8 cellular contexts compared by ENCODE assay signal in genomic region chr17:21376835-21377690, GRCh38. TPM values are rescaled to one million over a fixed set of nuclear protein-coding genes. Genes with fewer than 3 reads are reported as not detected.
DNase-seq lines count a peak whose midpoint lies in the region; ATAC-seq and TF ChIP-seq lines count a peak whose summit lies in the region.

No MANE protein-coding gene starts in this region.

- H3K36me3 ChIP-seq in effector memory CD4-positive, alpha-beta T cell (ENCODE audit: control insufficient read depth, insufficient read depth, low read length): no peaks in the 10 kb centered on the region

- H3K4me1 Mint-ChIP-seq in stimulated activated naive CD8-positive, alpha-beta T cell treated with anti-CD3 and anti-CD28 coated beads, Interleukin-15, Interleukin-2, amounts not matched to agents 100 ng/mL and 50 ng/mL, for 24 hours (ENCODE audit: low read depth): peaks cover 2% of the 10 kb centered on the region
- H3K4me1 Mint-ChIP-seq in mesothelial cell of epicardium: peaks cover 13% of the 10 kb centered on the region
- peaks cover 2% of the 10 kb centered on the region for H3K4me1 Mint-ChIP-seq in activated CD4-positive, alpha-beta T cell treated with anti-CD3 and anti-CD28 coated beads, Interleukin-2, amount 10 ng/mL, durations not matched to agents 7 days and 5 days

- H3K27me3 Mint-ChIP-seq in stimulated activated naive CD8-positive, alpha-beta T cell treated with anti-CD3 and anti-CD28 coated beads, Interleukin-15, Interleukin-2, amounts not matched to agents 100 ng/mL and 50 ng/mL, for 24 hours: peaks cover 14% of the 10 kb centered on the region
- peaks cover 81% of the 10 kb centered on the region for H3K27me3 Mint-ChIP-seq in mesothelial cell of epicardium (ENCODE audit: low read depth)
- H3K27me3 Mint-ChIP-seq in activated CD4-positive, alpha-beta T cell treated with anti-CD3 and anti-CD28 coated beads, Interleukin-2, amount 10 ng/mL, durations not matched to agents 7 days and 5 days: peaks cover 27% of the 10 kb centered on the region

- POLR2A ChIA-PET in activated CD4-positive, alpha-beta T cell treated with anti-CD3 and anti-CD28 coated beads, Interleukin-2, amount 10 ng/mL, durations not matched to agents 7 days and 5 days (lab: Charles Lee): no interaction called here

- H3K4me3 Mint-ChIP-seq in stimulated activated naive CD8-positive, alpha-beta T cell treated with anti-CD3 and anti-CD28 coated beads, Interleukin-15, Interleukin-2, amounts not matched to agents 100 ng/mL and 50 ng/mL, for 24 hours: peak overlapping the region; percentile 39
- H3K4me3 Mint-ChIP-seq in mesothelial cell of epicardium: peak overlapping the region; percentile 61
- H3K4me3 Mint-ChIP-seq in activated CD4-positive, alpha-beta T cell treated with anti-CD3 and anti-CD28 coated beads, Interleukin-2, amount 10 ng/mL, durations not matched to agents 7 days and 5 days: no peak overlapping the region

- no peak for DNase-seq in stimulated activated naive CD8-positive, alpha-beta T cell treated with anti-CD3 and anti-CD28 coated beads, Interleukin-15, Interleukin-2, amounts not matched to agents 100 U/mL and 50 U/mL, for 24 hours
- DNase-seq in effector memory CD4-positive, alpha-beta T cell: no peak
- DNase-seq in mesothelial cell of epicardium (ENCODE audit: low spot score in 2 of 2, unreplicated experiment in 2 of 2): peak in 1 of 2 experiments; percentile 49
- no peak for DNase-seq in activated CD4-positive, alpha-beta T cell treated with anti-CD3 and anti-CD28 coated beads, Interleukin-2, amount 10 ng/mL, durations not matched to agents 7 days and 5 days
- no peak for DNase-seq in GM19238 (ENCODE audit: insufficient read length, low spot score)

- H3K27ac ChIP-seq in effector memory CD4-positive, alpha-beta T cell (ENCODE audit: insufficient read depth, low read length, poor library complexity, severe bottlenecking): no peak overlapping the region

- no peak overlapping the region for H3K27ac Mint-ChIP-seq in stimulated activated naive CD8-positive, alpha-beta T cell treated with anti-CD3 and anti-CD28 coated beads, Interleukin-15, Interleukin-2, amounts not matched to agents 100 ng/mL and 50 ng/mL, for 24 hours
- H3K27ac Mint-ChIP-seq in mesothelial cell of epicardium: no peak overlapping the region
- no peak overlapping the region for H3K27ac Mint-ChIP-seq in activated CD4-positive, alpha-beta T cell treated with anti-CD3 and anti-CD28 coated beads, Interleukin-2, amount 10 ng/mL, durations not matched to agents 7 days and 5 days

- H3K4me3 ChIP-seq in effector memory CD4-positive, alpha-beta T cell (ENCODE audit: insufficient read depth, low read depth, low read length, poor library complexity, severe bottlenecking): peak overlapping the region; percentile 32

- no peaks in the 10 kb centered on the region for H3K36me3 Mint-ChIP-seq in stimulated activated naive CD8-positive, alpha-beta T cell treated with anti-CD3 and anti-CD28 coated beads, Interleukin-15, Interleukin-2, amounts not matched to agents 100 ng/mL and 50 ng/mL, for 24 hours (ENCODE audit: low read depth)
- no peaks in the 10 kb centered on the region for H3K36me3 Mint-ChIP-seq in mesothelial cell of epicardium
- no peaks in the 10 kb centered on the region for H3K36me3 Mint-ChIP-seq in activated CD4-positive, alpha-beta T cell treated with anti-CD3 and anti-CD28 coated beads, Interleukin-2, amount 10 ng/mL, durations not matched to agents 7 days and 5 days (ENCODE audit: low read depth)

- no peaks in the 10 kb centered on the region for H3K27me3 ChIP-seq in effector memory CD4-positive, alpha-beta T cell (replicated peaks; ENCODE audit: control insufficient read depth, insufficient read depth, low read length, poor library complexity, severe bottlenecking)

- H3K9me3 Mint-ChIP-seq in stimulated activated naive CD8-positive, alpha-beta T cell treated with anti-CD3 and anti-CD28 coated beads, Interleukin-15, Interleukin-2, amounts not matched to agents 100 ng/mL and 50 ng/mL, for 24 hours: no peaks in the 10 kb centered on the region
- H3K9me3 Mint-ChIP-seq in mesothelial cell of epicardium: no peaks in the 10 kb centered on the region
- no peaks in the 10 kb centered on the region for H3K9me3 Mint-ChIP-seq in activated CD4-positive, alpha-beta T cell treated with anti-CD3 and anti-CD28 coated beads, Interleukin-2, amount 10 ng/mL, durations not matched to agents 7 days and 5 days

- no peak for TF ChIP-seq CTCF in mesothelial cell of epicardium (IDR thresholded peaks at IDR 0.05; ENCODE audit: unreplicated experiment)

- no peaks in the 10 kb centered on the region for H3K9me3 ChIP-seq in effector memory CD4-positive, alpha-beta T cell (ENCODE audit: control insufficient read depth, low read length)

- no peak for ATAC-seq in stimulated activated naive CD8-positive, alpha-beta T cell treated with anti-CD3 and anti-CD28 coated beads, Interleukin-15, Interleukin-2, amounts not matched to agents 100 U/mL and 50 U/mL, for 24 hours
- ATAC-seq in HG03025 (IDR thresholded peaks at IDR 0.05; ENCODE audit: low FRiP score, unreplicated experiment) (no peak), HG02870 (IDR thresholded peaks at IDR 0.05; ENCODE audit: unreplicated experiment) (no peak)

- H3K4me1 ChIP-seq in effector memory CD4-positive, alpha-beta T cell (ENCODE audit: control insufficient read depth, insufficient read depth, low read length, poor library complexity, severe bottlenecking): peaks cover 11% of the 10 kb centered on the region

- CTCF ChIA-PET in activated CD4-positive, alpha-beta T cell treated with anti-CD3 and anti-CD28 coated beads, Interleukin-2, amount 10 ng/mL, durations not matched to agents 7 days and 5 days (lab: Charles Lee): no interaction called here

RNA-seq across cellular contexts. Expression of gene KCNJ12, which starts 0.9 kb away (rescaled TPM):
- total RNA-seq in mesothelial cell of epicardium: 0.53 to 0.76 TPM (median 0.54 TPM) in 3 replicates
- not detected for total RNA-seq in activated CD4-positive, alpha-beta T cell treated with anti-CD3 and anti-CD28 coated beads, Interleukin-2, amount 10 ng/mL, durations not matched to agents 7 days and 5 days
